27 cellular contexts compared by ENCODE assay signal in genomic region chr12:91859347-91859746, GRCh38.
"Had no signal": no experiment of that assay in that cellular context is flagged by ENCODE, and none has a peak within 500 bp of the region (broad histone marks: within the 10 kb centered on the region; RNA-seq: fewer than 3 reads in every experiment).

No MANE protein-coding gene starts in this region.

- H3K9me3 Mint-ChIP-seq: stimulated activated memory B cell treated with anti-CD40 and anti-IgM and Interleukin-4, amounts not matched to agents 10 μg/mL and 1 μg/mL and 100 μg/mL, for 72 hours; type B pancreatic cell had no signal

- H3K27me3 Mint-ChIP-seq: stimulated activated memory B cell treated with anti-CD40 and anti-IgM and Interleukin-4, amounts not matched to agents 10 μg/mL and 1 μg/mL and 100 μg/mL, for 72 hours; stimulated activated naive CD8-positive, alpha-beta T cell treated with anti-CD3 and anti-CD28 coated beads, Interleukin-15, amount 100 ng/mL, for 72 hours; stimulated activated naive CD8-positive, alpha-beta T cell treated with anti-CD3 and anti-CD28 coated beads, Interleukin-15, Interleukin-2, amounts not matched to agents 100 ng/mL and 50 ng/mL, for 24 hours; type B pancreatic cell had no signal

- H3K36me3 Mint-ChIP-seq: stimulated activated memory B cell treated with anti-CD40 and anti-IgM and Interleukin-4, amounts not matched to agents 10 μg/mL and 1 μg/mL and 100 μg/mL, for 72 hours; stimulated activated naive B cell treated with anti-CD40 and anti-IgM and Interleukin-4, amounts not matched to agents 10 μg/mL and 1 μg/mL and 100 μg/mL, for 72 hours; type B pancreatic cell had no signal

- H3K27ac Mint-ChIP-seq: stimulated activated naive B cell treated with anti-CD40 and anti-IgM and Interleukin-4, amounts not matched to agents 10 μg/mL and 1 μg/mL and 100 μg/mL, for 72 hours; stimulated activated naive CD8-positive, alpha-beta T cell treated with anti-CD3 and anti-CD28 coated beads, Interleukin-15, amount 100 ng/mL, for 72 hours; stimulated activated naive CD8-positive, alpha-beta T cell treated with anti-CD3 and anti-CD28 coated beads, Interleukin-15, Interleukin-2, amounts not matched to agents 100 ng/mL and 50 ng/mL, for 24 hours; type B pancreatic cell had no signal

- ATAC-seq: stimulated activated memory B cell treated with anti-CD40 and anti-IgM and Interleukin-4, amounts not matched to agents 10 μg/mL and 1 μg/mL and 100 μg/mL, for 72 hours; stimulated activated naive B cell treated with anti-CD40 and anti-IgM and Interleukin-4, amounts not matched to agents 10 μg/mL and 1 μg/mL and 100 μg/mL, for 72 hours; stimulated activated naive CD8-positive, alpha-beta T cell treated with anti-CD3 and anti-CD28 coated beads, Interleukin-15, amount 100 ng/mL, for 72 hours; stimulated activated naive CD8-positive, alpha-beta T cell treated with anti-CD3 and anti-CD28 coated beads, Interleukin-15, Interleukin-2, amounts not matched to agents 100 U/mL and 50 U/mL, for 24 hours; upper lobe of right lung had no signal

- H3K27ac ChIP-seq: stomach, suprapubic skin, testis, thoracic aorta, thyroid gland, tibial artery, tibial nerve, transverse colon, upper lobe of left lung, upper lobe of right lung, uterus, vagina had no signal

- H3K4me3 Mint-ChIP-seq: stimulated activated memory B cell treated with anti-CD40 and anti-IgM and Interleukin-4, amounts not matched to agents 10 μg/mL and 1 μg/mL and 100 μg/mL, for 72 hours; stimulated activated naive B cell treated with anti-CD40 and anti-IgM and Interleukin-4, amounts not matched to agents 10 μg/mL and 1 μg/mL and 100 μg/mL, for 72 hours; stimulated activated naive CD8-positive, alpha-beta T cell treated with anti-CD3 and anti-CD28 coated beads, Interleukin-15, amount 100 ng/mL, for 72 hours; stimulated activated naive CD8-positive, alpha-beta T cell treated with anti-CD3 and anti-CD28 coated beads, Interleukin-15, Interleukin-2, amounts not matched to agents 100 ng/mL and 50 ng/mL, for 24 hours; type B pancreatic cell had no signal

- DNase-seq: stimulated activated CD4-positive, alpha-beta T cell treated with anti-CD3 and anti-CD28 coated beads, Interleukin-2, amount 100 ng/mL, for 24 hours; stimulated activated CD4-positive, alpha-beta T cell treated with anti-CD3 and anti-CD28 coated beads, Interleukin-2, amount 100 ng/mL, for 48 hours; stimulated activated CD4-positive, alpha-beta T cell treated with anti-CD3 and anti-CD28 coated beads, Interleukin-4, amount 100 ng/mL, for 1 hour; stimulated activated CD4-positive, alpha-beta T cell treated with anti-CD3 and anti-CD28 coated beads, Interleukin-4, amount 100 ng/mL, for 24 hours; stimulated activated CD4-positive, alpha-beta T cell treated with anti-CD3 and anti-CD28 coated beads, Interleukin-4, amount 100 ng/mL, for 4 hours; stimulated activated CD8-positive, alpha-beta memory T cell treated with anti-CD3 and anti-CD28 coated beads, Interleukin-4, amount 100 ng/mL, for 48 hours; stimulated activated naive B cell treated with anti-CD40 and anti-IgM and Interleukin-4, amounts not matched to agents 10 μg/mL and 1 μg/mL and 100 μg/mL, for 72 hours; stimulated activated naive CD4-positive, alpha-beta T cell; stimulated activated naive CD4-positive, alpha-beta T cell treated with Interleukin-2 at 50 U/mL for 16 hours; stimulated activated naive CD8-positive, alpha-beta T cell treated with anti-CD3 and anti-CD28 coated beads, Interleukin-15, amount 100 ng/mL, for 72 hours; stimulated activated naive CD8-positive, alpha-beta T cell treated with anti-CD3 and anti-CD28 coated beads, Interleukin-15, Interleukin-2, amounts not matched to agents 100 U/mL and 50 U/mL, for 24 hours; stomach; testis; thyroid gland; tibial artery; transverse colon; trophoblast cell; upper lobe of left lung; upper lobe of right lung; uterus had no signal
